ENCODE assay signal across 7 cellular contexts in genomic region chr1:121224714-121225113, GRCh38. TPM values are rescaled to one million over a fixed set of nuclear protein-coding genes. Genes with fewer than 3 reads are reported as not detected.
DNase-seq lines count a peak whose midpoint lies in the region; ATAC-seq and TF ChIP-seq lines count a peak whose summit lies in the region.
"Not testable (repeated sequence)": the region's sequence is repeated elsewhere in the genome, so short reads cannot be mapped to it uniquely, and the experiment has no call there.

No MANE protein-coding gene starts in this region.

- H3K4me3 Mint-ChIP-seq in activated naive CD8-positive, alpha-beta T cell treated with anti-CD3 and anti-CD28 coated beads, Interleukin-2, amount 50 U/mL, for 24 hours: not testable (repeated sequence)

- H3K4me1 ChIP-seq in mucosa of descending colon (ENCODE audit: low read depth): not testable (repeated sequence)

- intact Hi-C loops in mucosa of descending colon (cut with DNase I, micrococcal nuclease): not testable (repeated sequence)

- not testable (repeated sequence) for H3K27ac Mint-ChIP-seq in activated naive CD8-positive, alpha-beta T cell treated with anti-CD3 and anti-CD28 coated beads, Interleukin-2, amount 50 U/mL, for 24 hours

- not testable (repeated sequence) for TF ChIP-seq CTCF in mucosa of descending colon (IDR thresholded peaks at IDR 0.05)

- not testable (repeated sequence) for H3K4me3 ChIP-seq in mucosa of descending colon

- H3K9me3 Mint-ChIP-seq in activated naive CD8-positive, alpha-beta T cell treated with anti-CD3 and anti-CD28 coated beads, Interleukin-2, amount 50 U/mL, for 24 hours: not testable (repeated sequence)

- H3K9me3 ChIP-seq in mucosa of descending colon: not testable (repeated sequence)

- ATAC-seq in GM18873 (IDR thresholded peaks at IDR 0.05; ENCODE audit: low FRiP score, unreplicated experiment) (peak; percentile 99), GM21381 (IDR thresholded peaks at IDR 0.05; ENCODE audit: unreplicated experiment) (peak; percentile 97), HG02759 (IDR thresholded peaks at IDR 0.05; ENCODE audit: unreplicated experiment) (peak; percentile 98), HG03103 (IDR thresholded peaks at IDR 0.05; ENCODE audit: low read depth, unreplicated experiment) (peak; percentile 98), HG03571 (IDR thresholded peaks at IDR 0.05; ENCODE audit: unreplicated experiment) (peak; percentile 98), mucosa of descending colon (peak; percentile 83)
- ATAC-seq in activated naive CD8-positive, alpha-beta T cell treated with anti-CD3 and anti-CD28 coated beads, Interleukin-2, amount 50 U/mL, for 24 hours: peak; percentile 85

- H3K36me3 ChIP-seq in mucosa of descending colon (ENCODE audit: low read depth): not testable (repeated sequence)

- H3K36me3 Mint-ChIP-seq in activated naive CD8-positive, alpha-beta T cell treated with anti-CD3 and anti-CD28 coated beads, Interleukin-2, amount 50 U/mL, for 24 hours (ENCODE audit: low read depth): not testable (repeated sequence)

- DNase-seq in activated naive CD8-positive, alpha-beta T cell treated with anti-CD3 and anti-CD28 coated beads, Interleukin-2, amount 50 U/mL, for 24 hours; mucosa of descending colon: not testable (repeated sequence)

- H3K27me3 Mint-ChIP-seq in activated naive CD8-positive, alpha-beta T cell treated with anti-CD3 and anti-CD28 coated beads, Interleukin-2, amount 50 U/mL, for 24 hours: not testable (repeated sequence)

- H3K4me1 Mint-ChIP-seq in activated naive CD8-positive, alpha-beta T cell treated with anti-CD3 and anti-CD28 coated beads, Interleukin-2, amount 50 U/mL, for 24 hours: not testable (repeated sequence)

RNA-seq across cellular contexts. Expression of gene SRGAP2C, which starts 39.9 kb away (rescaled TPM):
- total RNA-seq in mucosa of descending colon: 10 to 100 TPM in 2 of 3 donors, 1 to 10 TPM in 1; 5.4 to 27.8 (median 12.3) TPM

RNA-seq across cellular contexts. Expression of gene FAM72B, which starts 40.6 kb away (rescaled TPM):
- 1 to 10 TPM in 1 of 3 donors, under 1 TPM in 2; 0.26 to 2.6 (median 0.89) TPM for total RNA-seq in mucosa of descending colon
